12 cellular contexts compared by ENCODE assay signal in genomic region chr4:145640236-145640635, GRCh38. TPM values are rescaled to one million over a fixed set of nuclear protein-coding genes. Genes with fewer than 3 reads are reported as not detected.
"Had no signal": no experiment of that assay in that cellular context is flagged by ENCODE, and none has a peak within 500 bp of the region (broad histone marks: within the 10 kb centered on the region; RNA-seq: fewer than 3 reads in every experiment).

No MANE protein-coding gene starts in this region.

RNA-seq across cellular contexts. Expression of gene C4orf51, which starts 39.7 kb away (rescaled TPM):
- total RNA-seq: activated CD8-positive, alpha-beta memory T cell treated with anti-CD3 and anti-CD28 coated beads for 36 hours; activated naive CD4-positive, alpha-beta T cell treated with anti-CD3 and anti-CD28 coated beads for 36 hours; activated T-helper 17 cell treated with anti-CD3 and anti-CD28 coated beads, Interleukin-2, amount 50 U/mL, for 72 hours; breast epithelium; esophagus squamous epithelium; left lung; ovary; skeletal muscle tissue; T-helper 2 cell treated with Interferon-gamma antibody and Interleukin-4, amounts not matched to agents 100 ng/mL and 5 ng/mL, for 36 hours; urinary bladder had no signal
- polyA plus RNA-seq: adipose tissue, neural cell, ovary, urinary bladder had no signal
